8 cellular contexts compared by ENCODE assay signal in the genomic region with DNA sequence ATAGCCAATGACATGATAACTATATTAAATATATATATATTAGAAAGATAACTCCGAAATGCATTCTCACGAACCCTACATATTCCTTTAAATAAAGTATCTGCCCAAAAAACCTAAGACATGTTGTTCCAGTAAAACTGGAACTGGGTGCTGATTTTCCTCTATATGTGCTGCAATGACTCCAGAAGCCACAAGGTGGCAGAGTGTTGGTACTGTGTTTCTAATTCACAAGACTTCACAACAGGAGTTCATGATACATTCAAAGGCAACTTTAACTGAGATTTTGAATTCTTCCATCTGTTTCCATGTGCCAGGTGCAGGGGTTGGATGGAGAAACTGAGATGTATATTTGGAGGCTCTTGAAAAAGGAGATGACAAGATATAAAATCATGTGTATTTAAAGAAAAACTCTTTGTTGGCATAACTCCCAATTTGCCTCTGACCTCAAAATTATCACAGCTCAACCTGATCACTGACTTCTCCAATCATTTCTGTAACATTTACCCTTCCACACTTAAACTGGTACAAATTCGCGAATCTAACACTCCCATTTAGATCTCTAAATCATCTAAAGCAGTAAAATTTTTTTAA.
DNase-seq lines count a peak whose midpoint lies in the region; ATAC-seq and TF ChIP-seq lines count a peak whose summit lies in the region.

No MANE protein-coding gene starts in this region.

- H3K4me1 Mint-ChIP-seq in progenitor cell of endocrine pancreas (ENCODE audit: low read depth), result no peaks in the 10 kb centered on the region

- H3K4me3 ChIP-seq in cardiac muscle cell (no peak overlapping the region), WERI-Rb-1 (ENCODE audit: low read depth, low read length) (no peak overlapping the region)

- H3K27ac Mint-ChIP-seq in progenitor cell of endocrine pancreas, result no peak overlapping the region

- H3K4me3 Mint-ChIP-seq in progenitor cell of endocrine pancreas (ENCODE audit: low read depth), result no peak overlapping the region

- H3K27ac ChIP-seq in cardiac muscle cell (no peak overlapping the region), WERI-Rb-1 (no peak overlapping the region)

- H3K36me3 ChIP-seq in cardiac muscle cell (no peaks in the 10 kb centered on the region), WERI-Rb-1 (no peaks in the 10 kb centered on the region)

- no peaks in the 10 kb centered on the region for H3K9me3 Mint-ChIP-seq in progenitor cell of endocrine pancreas (ENCODE audit: low read depth)

- H3K9me3 ChIP-seq in cardiac muscle cell (ENCODE audit: low read depth) (no peaks in the 10 kb centered on the region), WERI-Rb-1 (ENCODE audit: severe bottlenecking) (peaks cover 3% of the 10 kb centered on the region)

- peak; percentile 62 to 66 for DNase-seq in cardiac muscle cell (ENCODE audit: low read depth in 1 of 2, low spot score in 1 of 2)
- DNase-seq in Right ventricle myocardium inferior (ENCODE audit: missing footprints), result no peak
- DNase-seq in WERI-Rb-1, result peak; percentile 47
- DNase-seq in germinal center (ENCODE audit: low spot score), result peak; percentile 6
- DNase-seq in progenitor cell of endocrine pancreas (ENCODE audit: low spot score, unreplicated experiment), result peak; percentile 22

- H3K27me3 ChIP-seq in cardiac muscle cell (no peaks in the 10 kb centered on the region), WERI-Rb-1 (ENCODE audit: insufficient read depth, low read depth, severe bottlenecking) (no peaks in the 10 kb centered on the region)

- intact Hi-C loops in Right ventricle myocardium inferior (cut with DNase I), result loop anchor here (10.0 kb wide), 1 partner anchor 550 kb away; no protein-coding TSS in a partner anchor

- H3K27me3 Mint-ChIP-seq in progenitor cell of endocrine pancreas, result no peaks in the 10 kb centered on the region

- TF ChIP-seq CTCF in cardiac muscle cell (IDR thresholded peaks at IDR 0.05; ENCODE audit: low read depth, low read length) (peak; percentile 83), LNCAP (IDR thresholded peaks at IDR 0.05) (peak; percentile 84), WERI-Rb-1 (IDR thresholded peaks at IDR 0.05; ENCODE audit: low read depth, low read length) (peak; percentile 57), progenitor cell of endocrine pancreas (IDR thresholded peaks at IDR 0.05; ENCODE audit: unreplicated experiment) (peak; percentile 84)

- no peak for ATAC-seq in Right ventricle myocardium inferior
- peak; percentile 82 for ATAC-seq in GM21447 (IDR thresholded peaks at IDR 0.05; ENCODE audit: unreplicated experiment)
- no peak for ATAC-seq in HG02870 (IDR thresholded peaks at IDR 0.05; ENCODE audit: unreplicated experiment)

- no peaks in the 10 kb centered on the region for H3K36me3 Mint-ChIP-seq in progenitor cell of endocrine pancreas (ENCODE audit: insufficient read depth)

- no peaks in the 10 kb centered on the region for H3K4me1 ChIP-seq in cardiac muscle cell (ENCODE audit: low read depth)
